In genomic region chr10:76130892-76131291, GRCh38 we compare ENCODE assay signal across 33 cellular contexts.
"Had no signal": no experiment of that assay in that cellular context is flagged by ENCODE, and none has a peak within 500 bp of the region (broad histone marks: within the 10 kb centered on the region; RNA-seq: fewer than 3 reads in every experiment).

No MANE protein-coding gene starts in this region.

- H3K4me3 ChIP-seq: MG63 had no signal

- H3K9me3 ChIP-seq: MG63 had no signal

- H3K36me3 ChIP-seq: MG63 had no signal

- H3K27me3 ChIP-seq: MG63 had no signal

- DNase-seq: Kasumi-1, MG63, MM.1S, MV-4-11, NCI-H1048, NCI-H1092, NCI-H1092 treated with DMSO at 0.1 percent for 48 hours, NCI-H1105, NCI-H1105 treated with DMSO at 0.1 percent for 48 hours, NCI-H1417, NCI-H1417 treated with DMSO at 0.1 percent for 48 hours, NCI-H1436, NCI-H1436 treated with DMSO at 0.1 percent for 48 hours, NCI-H146, NCI-H1694, NCI-H1694 treated with DMSO at 0.1 percent for 48 hours, NCI-H187, NCI-H187 treated with DMSO at 0.1 percent for 48 hours, NCI-H1930, NCI-H2029, NCI-H2029 treated with DMSO at 0.1 percent for 48 hours, NCI-H2081, NCI-H2081 treated with DMSO at 0.1 percent for 48 hours, NCI-H2107, NCI-H2171, NCI-H2171 treated with DMSO at 0.1 percent for 48 hours, NCI-H2227 treated with DMSO at 0.1 percent for 48 hours, NCI-H226, NCI-H345, NCI-H446, NCI-H446 treated with DMSO at 0.1 percent for 48 hours, NCI-H510A, NCI-H510A treated with DMSO at 0.1 percent for 48 hours had no signal
